10 cellular contexts compared by ENCODE assay signal in the genomic region with DNA sequence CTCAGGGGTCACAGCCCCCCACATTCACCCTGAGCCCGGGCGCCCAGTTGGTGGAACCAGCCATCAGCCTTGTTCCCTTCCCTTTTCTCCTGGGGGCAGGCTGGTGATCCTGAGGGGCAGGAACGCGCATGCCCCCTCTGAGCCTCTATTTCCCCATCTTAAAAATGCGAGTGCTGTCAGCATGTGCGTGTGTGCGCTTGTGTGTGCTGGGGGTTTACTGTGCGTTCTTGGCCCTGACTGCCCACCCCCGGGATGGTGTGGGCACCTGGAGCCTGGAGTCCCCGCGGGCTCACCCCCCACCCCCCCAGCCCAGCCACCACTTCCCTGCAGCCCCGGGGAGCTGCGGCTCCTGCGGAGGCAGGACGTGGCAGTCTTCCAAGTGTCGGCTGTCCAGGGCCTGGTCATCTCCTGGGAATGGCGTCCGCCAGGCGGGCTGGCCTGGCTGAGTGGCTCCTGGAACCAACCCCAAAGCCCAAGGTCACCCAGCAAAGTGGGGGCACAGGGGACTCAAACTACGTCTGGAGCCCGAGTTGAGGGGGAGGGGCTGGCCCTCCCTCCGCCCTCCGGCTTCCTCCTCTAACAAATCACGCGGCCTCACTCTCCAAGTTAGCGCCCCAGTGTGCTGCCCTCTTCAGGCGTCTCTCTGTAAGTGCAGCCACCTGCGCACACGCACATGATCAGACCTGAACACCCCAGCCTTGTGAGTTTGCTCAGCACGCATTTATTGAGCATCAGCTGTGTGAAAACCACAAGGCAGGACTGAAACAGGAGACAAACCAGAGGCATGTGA. TPM values are rescaled to one million over a fixed set of nuclear protein-coding genes. Genes with fewer than 3 reads are reported as not detected.
DNase-seq lines count a peak whose midpoint lies in the region; ATAC-seq, FAIRE-seq and TF ChIP-seq lines count a peak whose summit lies in the region.
"Not testable (repeated sequence)": the region's sequence is repeated elsewhere in the genome, so short reads cannot be mapped to it uniquely, and the experiment has no call there.
"Had no signal": no experiment of that assay in that cellular context is flagged by ENCODE, and none has a peak within 500 bp of the region (broad histone marks: within the 10 kb centered on the region; RNA-seq: fewer than 3 reads in every experiment).

No MANE protein-coding gene starts in this region.

- TF ChIP-seq POLR2A in GM12892 (IDR thresholded peaks at IDR 0.05; ENCODE audit: low read depth, low read length); heart left ventricle (IDR thresholded peaks at IDR 0.05); thyroid gland (IDR thresholded peaks at IDR 0.05): not testable (repeated sequence)

- CTCF ChIA-PET in PC-9 (lab: Charles Lee); naive thymus-derived CD4-positive, alpha-beta T cell (lab: Charles Lee): not testable (repeated sequence)

- not testable (repeated sequence) for H3K79me2 ChIP-seq in PC-9 (ENCODE audit: low read depth)

- H3K36me3 ChIP-seq in PC-9 (ENCODE audit: low read depth); heart left ventricle; naive thymus-derived CD4-positive, alpha-beta T cell (ENCODE audit: control insufficient read depth in 2 of 3, insufficient read depth in 3 of 3, low read length in 3 of 3); thyroid gland: not testable (repeated sequence)

- not testable (repeated sequence) for H3K27ac Mint-ChIP-seq in activated naive CD4-positive, alpha-beta T cell treated with anti-CD3 and anti-CD28 coated beads, Interleukin-2, amount 50 U/mL, for 72 hours; naive thymus-derived CD4-positive, alpha-beta T cell

- not testable (repeated sequence) for H3K4me1 Mint-ChIP-seq in naive thymus-derived CD4-positive, alpha-beta T cell

- H2AFZ ChIP-seq in PC-9, result not testable (repeated sequence)

- TF ChIP-seq CTCF in PC-9 (conservative IDR thresholded peaks at IDR 0.05); heart left ventricle (IDR thresholded peaks at IDR 0.05); thyroid gland (IDR thresholded peaks at IDR 0.05): not testable (repeated sequence)

- H3K27me3 Mint-ChIP-seq in naive thymus-derived CD4-positive, alpha-beta T cell, result not testable (repeated sequence)

- H3K4me1 ChIP-seq in PC-9 (replicated peaks; ENCODE audit: insufficient read depth); heart left ventricle; naive thymus-derived CD4-positive, alpha-beta T cell (ENCODE audit: control insufficient read depth in 2 of 2, insufficient read depth in 2 of 2, low read length in 2 of 2); thyroid gland: not testable (repeated sequence)

- not testable (repeated sequence) for H3K4me3 ChIP-seq in PC-9; naive thymus-derived CD4-positive, alpha-beta T cell (ENCODE audit: low read length); thyroid gland (replicated peaks in 1 of 3)
- H3K4me3 ChIP-seq in heart left ventricle, result peak overlapping the region in 1 of 12 donors; percentile 24

- peak; percentile 97 for FAIRE-seq in GM12892 (lab: Jason Lieb, UNC)

- not testable (repeated sequence) for H4K20me1 ChIP-seq in PC-9 (ENCODE audit: insufficient read depth)

- H3K36me3 Mint-ChIP-seq in activated naive CD4-positive, alpha-beta T cell treated with anti-CD3 and anti-CD28 coated beads, Interleukin-2, amount 50 U/mL, for 72 hours; naive thymus-derived CD4-positive, alpha-beta T cell: not testable (repeated sequence)

- not testable (repeated sequence) for DNase-seq in GM12892 (ENCODE audit: insufficient read length); activated naive CD4-positive, alpha-beta T cell treated with anti-CD3 and anti-CD28 coated beads, Interleukin-2, amount 50 U/mL, for 72 hours (ENCODE audit: low spot score in 2 of 2); naive thymus-derived CD4-positive, alpha-beta T cell
- DNase-seq in PC-9, result peak in 1 of 2 experiments; percentile 32
- DNase-seq in heart left ventricle, result peak in 2 of 5 donors; percentile 20 to 25
- DNase-seq in thyroid gland, result peak; percentile 7 to 29

- ATAC-seq in GM21390 (IDR thresholded peaks at IDR 0.05; ENCODE audit: unreplicated experiment) (peak; percentile 49), HG02973 (IDR thresholded peaks at IDR 0.05; ENCODE audit: unreplicated experiment) (peak; percentile 38), heart left ventricle (peak; percentile 76 to 91 (median 90))
- ATAC-seq in activated naive CD4-positive, alpha-beta T cell treated with anti-CD3 and anti-CD28 coated beads, Interleukin-2, amount 50 U/mL, for 72 hours, result peak; percentile 91 to 93
- peak; percentile 100 for ATAC-seq in naive thymus-derived CD4-positive, alpha-beta T cell

- peak overlapping the region; percentile 70 for H3K4me2 ChIP-seq in PC-9

- intact Hi-C loops in PC-9 (cut with micrococcal nuclease; ENCODE audit: unreplicated experiment); heart left ventricle (cut with DNase I); naive thymus-derived CD4-positive, alpha-beta T cell (cut with micrococcal nuclease); thyroid gland (cut with DNase I): not testable (repeated sequence)

- not testable (repeated sequence) for H3F3A ChIP-seq in PC-9 (ENCODE audit: insufficient read depth, low read depth)

- H3K27ac ChIP-seq in PC-9; naive thymus-derived CD4-positive, alpha-beta T cell (ENCODE audit: low read depth, low read length): not testable (repeated sequence)
- H3K27ac ChIP-seq in heart left ventricle (peak overlapping the region in 6 of 12 donors; percentile 38 to 74 (median 52)), thyroid gland (peak overlapping the region in 2 of 3 donors; percentile 52 to 71)

- not testable (repeated sequence) for H3K9me3 Mint-ChIP-seq in activated naive CD4-positive, alpha-beta T cell treated with anti-CD3 and anti-CD28 coated beads, Interleukin-2, amount 50 U/mL, for 72 hours; naive thymus-derived CD4-positive, alpha-beta T cell

- POLR2A ChIA-PET in PC-9 (lab: Charles Lee; ENCODE audit: unreplicated experiment); naive thymus-derived CD4-positive, alpha-beta T cell (lab: Charles Lee): not testable (repeated sequence)

- not testable (repeated sequence) for H3K4me3 Mint-ChIP-seq in naive thymus-derived CD4-positive, alpha-beta T cell

- WGBS in heart left ventricle, 4 donors, result 17 to 28% methylated on average over 4 to 6 of the region's 30 CpGs; no CpG with 5 or more reads in 2 of the 4 donors
- 27% methylated on average over 5 of the region's 30 CpGs; no CpG with 5 or more reads in 1 of the 2 donors for WGBS in thyroid gland, 2 donors

- not testable (repeated sequence) for H3K9me3 ChIP-seq in PC-9 (ENCODE audit: insufficient read depth, low read depth); heart left ventricle; naive thymus-derived CD4-positive, alpha-beta T cell (ENCODE audit: control insufficient read depth in 2 of 3, low read length in 3 of 3); thyroid gland

- not testable (repeated sequence) for BruUV-seq in PC-9 (replicated peaks; lab: Mats Ljungman, UMichigan)

- not testable (repeated sequence) for H3K27me3 ChIP-seq in PC-9 (ENCODE audit: insufficient read depth, low read depth); heart left ventricle; naive thymus-derived CD4-positive, alpha-beta T cell (ENCODE audit: control insufficient read depth in 2 of 2, insufficient read depth in 2 of 2, low read length in 2 of 2); thyroid gland

- not testable (repeated sequence) for H3K9me2 ChIP-seq in PC-9 (ENCODE audit: insufficient read depth)

RNA-seq across cellular contexts. Expression of gene GRAPL, which starts 14.2 kb away (rescaled TPM):
- 13.0 TPM for polyA plus RNA-seq in GM12892 (2012; ENCODE audit: missing spikeins)
- total RNA-seq in PC-9 (2021), result 0.37 TPM in 1 of 2 replicates, not detected in the other
- total RNA-seq in activated naive CD4-positive, alpha-beta T cell treated with anti-CD3 and anti-CD28 coated beads, Interleukin-2, amount 50 U/mL, for 72 hours, result 1 to 10 TPM; 8.1 to 9.4 TPM
- 1 to 10 TPM in 5 of 9 donors, under 1 TPM in 3, not detected in 1; 0.69 to 5.9 (median 1.5) TPM for total RNA-seq in heart left ventricle
- 1 to 10 TPM; 1.5 to 2.0 TPM for polyA plus RNA-seq in heart left ventricle
- total RNA-seq in naive thymus-derived CD4-positive, alpha-beta T cell, result 100 to 1,000 TPM in 2 of 5 experiments, 10 to 100 TPM in 3; 25.1 to 105 (median 32.8) TPM
- polyA plus RNA-seq in naive thymus-derived CD4-positive, alpha-beta T cell, result 1 to 10 TPM; 3.9 TPM
- 1 to 10 TPM; 1.3 to 6.7 (median 4.0) TPM for total RNA-seq in thyroid gland
- total RNA-seq: ascending aorta, occipital lobe had no signal

Comparison
In these comparisons a context has a peak if more than half of its experiments do, and no peak if none do; other contexts are left out.
1. ATAC-seq: peak in every context shown above with its lines; median percentile 100 in naive thymus-derived CD4-positive, alpha-beta T cell; 92 in activated naive CD4-positive, alpha-beta T cell treated with anti-CD3 and anti-CD28 coated beads, Interleukin-2, amount 50 U/mL, for 72 hours; 90 in heart left ventricle; 49 in GM21390; 38 in HG02973.